ENCODE assay signal across 11 cellular contexts in the genomic region with DNA sequence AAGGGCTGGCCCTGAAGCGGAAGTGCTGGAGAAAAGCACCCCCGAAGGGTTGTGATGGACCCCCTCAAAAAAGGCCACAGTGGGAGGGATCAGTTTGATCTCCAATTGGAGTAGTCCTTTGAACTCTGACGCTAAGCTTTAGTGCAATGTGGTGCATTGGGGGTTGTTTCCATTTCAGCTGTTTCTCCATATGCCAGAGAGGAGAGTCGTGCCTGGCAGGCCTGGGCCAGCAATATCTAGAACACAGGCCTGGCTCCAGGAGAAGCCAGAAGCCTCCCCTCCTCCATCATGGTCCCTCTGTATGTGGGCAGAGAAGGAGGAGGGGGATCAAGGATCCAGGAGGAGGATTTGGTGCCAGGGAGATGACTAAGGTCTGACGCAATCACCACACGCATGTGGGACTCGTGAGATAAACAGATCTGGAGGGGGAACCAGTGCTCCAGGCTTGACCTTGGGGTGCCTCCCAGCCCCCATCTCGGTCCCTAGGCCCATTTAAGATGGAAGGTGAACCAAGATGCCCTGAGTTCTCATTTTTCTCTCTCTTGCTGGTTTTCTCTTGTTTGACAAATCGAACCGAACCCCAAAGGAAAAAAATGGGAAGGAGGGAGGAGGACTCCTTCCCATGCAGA.
DNase-seq lines count a peak whose midpoint lies in the region; ATAC-seq and TF ChIP-seq lines count a peak whose summit lies in the region.
"Had no signal": no experiment of that assay in that cellular context is flagged by ENCODE, and none has a peak within 500 bp of the region (broad histone marks: within the 10 kb centered on the region; RNA-seq: fewer than 3 reads in every experiment).

No MANE protein-coding gene starts in this region.

- no peaks in the 10 kb centered on the region for H3K36me3 ChIP-seq in osteoblast (ENCODE audit: insufficient read depth, low read length)

- ATAC-seq in GM19035 (IDR thresholded peaks at IDR 0.05; ENCODE audit: unreplicated experiment) (no peak), HG03565 (IDR thresholded peaks at IDR 0.05; ENCODE audit: unreplicated experiment) (no peak), HG03378 (IDR thresholded peaks at IDR 0.05; ENCODE audit: unreplicated experiment) (no peak)

- H4K20me1 ChIP-seq in osteoblast (ENCODE audit: insufficient read depth, low read length), result no peaks in the 10 kb centered on the region

- H3K4me3 ChIP-seq in osteoblast (ENCODE audit: insufficient read depth, low read length), result no peak overlapping the region

- no peak overlapping the region for H3K4me2 ChIP-seq in osteoblast (ENCODE audit: insufficient read depth, low read length)

- DNase-seq in ELR (ENCODE audit: low read depth), result peak; percentile 76
- peak; percentile 69 for DNase-seq in NOMO-1 treated with DMSO at 0.1 percent for 48 hours (lab: John Stamatoyannopoulos, UW; ENCODE audit: unreplicated experiment)
- DNase-seq in fibroblast of gingiva (ENCODE audit: low read depth), result peak; percentile 59
- peak; percentile 70 for DNase-seq in osteoblast (ENCODE audit: insufficient read length, low spot score, missing footprints)
- DNase-seq in effector CD4-positive, alpha-beta T cell, result no peak
- DNase-seq: activated CD4-positive, alpha-beta T cell treated with anti-CD3 and anti-CD28 coated beads, Interleukin-2, amount 50 U/mL, for 4 hours; effector memory CD4-positive, alpha-beta T cell; NCI-H1436 treated with DMSO at 0.1 percent for 48 hours had no signal

- H3K9me3 ChIP-seq in osteoblast (ENCODE audit: low read depth, low read length), result no peaks in the 10 kb centered on the region

- TF ChIP-seq CTCF in osteoblast (IDR thresholded peaks at IDR 0.05; ENCODE audit: extremely low read depth, low read depth, low read length), result no peak

- peaks cover 18% of the 10 kb centered on the region for H3K4me1 ChIP-seq in osteoblast (ENCODE audit: insufficient read depth, low read length)

- no peaks in the 10 kb centered on the region for H3K27me3 ChIP-seq in osteoblast (ENCODE audit: insufficient read depth, low read length)

- H2AFZ ChIP-seq in osteoblast (ENCODE audit: low read length), result no peak overlapping the region

- no peaks in the 10 kb centered on the region for H3K79me2 ChIP-seq in osteoblast (ENCODE audit: insufficient read depth, low read length)

- H3K27ac ChIP-seq in osteoblast (ENCODE audit: low read depth, low read length), result peak overlapping the region; percentile 34
